1 cellular context compared by ENCODE assay signal in the genomic region with DNA sequence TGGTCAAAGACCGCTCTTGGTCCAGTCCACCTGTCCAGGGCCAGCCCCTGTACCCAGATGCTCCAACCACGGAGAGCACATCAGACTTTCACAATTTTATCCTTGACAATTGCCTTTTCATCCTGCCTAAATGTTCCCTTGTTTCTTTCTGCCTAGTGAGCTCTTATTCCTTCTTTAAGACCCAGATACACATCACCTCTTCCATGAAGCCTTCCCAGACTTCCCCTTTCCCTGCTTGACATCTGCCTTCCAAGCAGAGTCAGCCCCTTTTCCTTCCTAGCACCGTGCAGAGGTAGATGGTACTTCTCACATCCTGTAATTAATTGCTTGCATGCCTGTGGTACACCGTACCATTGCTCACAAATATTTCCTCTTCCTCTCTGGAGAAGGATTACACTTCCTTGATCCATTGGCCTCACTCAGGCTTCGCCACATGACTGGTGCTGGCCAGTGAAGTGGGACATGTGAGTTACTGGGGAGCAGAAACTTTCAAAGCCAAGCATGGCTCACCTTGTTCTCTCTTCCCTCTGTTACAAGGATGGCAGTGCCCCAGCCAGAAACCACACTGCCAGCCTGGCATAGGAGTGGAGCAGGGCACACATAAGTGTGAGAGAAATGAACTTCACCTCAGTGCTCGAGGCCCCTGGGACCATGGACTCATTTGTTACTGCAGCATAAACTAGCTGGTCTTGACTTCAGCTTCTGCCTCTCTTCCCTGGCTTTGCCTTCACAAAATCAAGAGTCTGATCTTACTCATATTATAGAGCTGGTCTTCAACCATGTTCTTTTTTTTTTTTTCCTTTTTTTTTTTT.
TF ChIP-seq lines count a peak whose summit lies in the region.

No MANE protein-coding gene starts in this region.

TF ChIP-seq in H1, 55 proteins besides CTCF, POLR2A, EP300 and RAD21 (continued from another document):
- TF ChIP-seq SUZ12 (IDR thresholded peaks at IDR 0.05; ENCODE audit: low read length) (no peak), HDAC6 (IDR thresholded peaks at IDR 0.05; ENCODE audit: low read depth, low read length) (no peak), KDM1A (IDR thresholded peaks at IDR 0.05; ENCODE audit: borderline replicate concordance, low read length) (no peak), ZNF274 (IDR thresholded peaks at IDR 0.05; ENCODE audit: borderline replicate concordance, extremely low read depth, low read length) (no peak), GABPA (IDR thresholded peaks at IDR 0.05; ENCODE audit: borderline replicate concordance, insufficient read depth, low read length) (no peak), SAP30 (IDR thresholded peaks at IDR 0.05; ENCODE audit: insufficient read depth, insufficient replicate concordance, low read length) (no peak), CREB1 (IDR thresholded peaks at IDR 0.05) (no peak), CBX8 (IDR thresholded peaks at IDR 0.05; ENCODE audit: borderline replicate concordance, low read depth, low read length) (no peak), SP2 (IDR thresholded peaks at IDR 0.05; ENCODE audit: low read length) (no peak)
